Comparison of ENCODE assay signal across 9 cellular contexts in the genomic region with DNA sequence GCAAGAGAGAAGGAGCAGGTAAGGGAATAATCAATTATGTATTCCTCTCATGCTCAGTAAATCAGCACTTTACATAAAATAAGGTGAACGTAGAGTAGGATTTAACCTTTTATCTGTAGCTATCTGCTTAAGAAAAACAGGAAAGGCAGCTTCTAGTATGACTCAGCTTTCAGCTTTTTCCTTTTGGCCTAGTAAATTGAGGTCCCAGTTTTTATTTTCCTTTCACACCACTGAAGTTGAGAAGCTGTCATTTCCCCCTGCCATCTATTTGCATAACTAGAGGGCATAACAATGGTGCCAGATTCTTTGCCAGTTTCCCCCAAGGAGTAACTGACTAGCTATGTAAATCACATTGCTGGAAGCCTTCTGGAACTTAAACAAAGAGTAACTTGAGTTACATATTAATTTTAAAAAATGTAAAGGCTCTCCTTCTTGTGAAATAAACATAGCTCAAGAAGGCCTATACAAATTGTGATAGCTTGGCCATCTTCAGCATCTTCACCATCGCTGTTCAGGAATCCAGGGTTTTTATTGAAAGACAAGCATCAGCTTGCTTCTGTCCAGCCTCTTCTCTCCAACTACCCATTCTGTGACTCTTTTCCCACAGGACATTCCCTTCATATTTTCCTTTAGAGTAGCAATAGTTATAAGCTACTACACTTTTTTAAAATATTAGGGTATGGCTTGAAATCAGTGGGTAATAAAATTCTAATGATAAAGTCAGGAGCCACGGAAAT.
A peak's percentile ranks its signal among the peaks of the same experiment; 100 is the strongest.
DNase-seq lines count a peak whose midpoint lies in the region; ATAC-seq, FAIRE-seq and TF ChIP-seq lines count a peak whose summit lies in the region.
"Had no signal": no experiment of that assay in that cellular context is flagged by ENCODE, and none has a peak within 500 bp of the region (broad histone marks: within the 10 kb centered on the region; RNA-seq: fewer than 3 reads in every experiment).

No MANE protein-coding gene starts in this region.

- POLR2A ChIA-PET in K562 (lab: Yijun Ruan, JAX) = no interaction called here

- no peak for TF ChIP-seq CTCF in K562 (IDR thresholded peaks at IDR 0.05 in 2 of 3, conservative IDR thresholded peaks at IDR 0.05 in 1 of 3; ENCODE audit: insufficient read depth in 2 of 3, low read depth in 1 of 3, low read length in 3 of 3)

- H3K4me1 ChIP-seq in K562 (replicated peaks in 1 of 2; ENCODE audit: control insufficient read depth in 2 of 2, insufficient read depth in 2 of 2, low read length in 2 of 2) = no peaks in the 10 kb centered on the region
- H3K4me1 ChIP-seq in mesodermal cell (ENCODE audit: control insufficient read depth, insufficient read depth, low read length, poor library complexity, severe bottlenecking) = peaks cover 15% of the 10 kb centered on the region

- H3K4me2 ChIP-seq in K562 (ENCODE audit: insufficient read depth, low read length) = no peak overlapping the region

- no peak for TF ChIP-seq RAD21 in K562 (CRISPR knock-in tag; conservative IDR thresholded peaks at IDR 0.05 in 1 of 2, IDR thresholded peaks at IDR 0.05 in 1 of 2)

- H3K36me3 ChIP-seq in K562 (ENCODE audit: control insufficient read depth, insufficient read depth, low read length) = no peaks in the 10 kb centered on the region
- H3K36me3 ChIP-seq in mesodermal cell (ENCODE audit: control insufficient read depth, insufficient read depth, low read length) = no peaks in the 10 kb centered on the region

- H3K4me1 Mint-ChIP-seq in T-helper 17 cell = peaks cover 3% of the 10 kb centered on the region

- H3K9me3 ChIP-seq in K562 (replicated peaks; ENCODE audit: control insufficient read depth, insufficient read depth, low read depth, low read length) (no peaks in the 10 kb centered on the region), mesodermal cell (ENCODE audit: control insufficient read depth, low read length) (no peaks in the 10 kb centered on the region), T-helper 17 cell (ENCODE audit: control insufficient read depth, low read length, poor library complexity, severe bottlenecking) (no peaks in the 10 kb centered on the region)

- no peaks in the 10 kb centered on the region for H4K20me1 ChIP-seq in K562 (replicated peaks; ENCODE audit: control insufficient read depth, insufficient read depth, low read length)

- H3K9ac ChIP-seq in K562 (ENCODE audit: insufficient read depth in 1 of 2, low read depth in 2 of 2, low read length in 2 of 2) = no peak overlapping the region

- DNase-seq in K562 (ENCODE audit: extremely low read depth in 1 of 4, low spot score in 3 of 4) (peak in 1 of 4 experiments; percentile 7), substantia nigra (lab: John Stamatoyannopoulos, UW) (no peak), T-helper 17 cell (no peak), kidney glomerular epithelial cell (lab: John Stamatoyannopoulos, UW) (no peak), NCI-H128 (lab: John Stamatoyannopoulos, UW; ENCODE audit: unreplicated experiment) (no peak)
- DNase-seq: activated CD4-positive, CD25-positive, alpha-beta regulatory T cell had no signal

- in situ Hi-C loops in K562 (cut with MboI) = loop anchor here (25.0 kb wide), 1 partner anchor 287 kb away; no protein-coding TSS in a partner anchor

- no peak for FAIRE-seq in K562 (lab: Jason Lieb, UNC)

- no peak for TF ChIP-seq EP300 in K562 (IDR thresholded peaks at IDR 0.05; ENCODE audit: low read length)

- CTCF ChIA-PET in K562 (lab: Yijun Ruan, JAX; ENCODE audit: low intra/inter-chr PET ratio) = no interaction called here

- H3K4me3 ChIP-seq in K562 (no peak overlapping the region), mesodermal cell (ENCODE audit: extremely low read depth, insufficient read depth, low read length, poor library complexity, severe bottlenecking) (no peak overlapping the region)

- no peak overlapping the region for H3K4me3 Mint-ChIP-seq in T-helper 17 cell

- BruUV-seq in K562 (replicated peaks; lab: Mats Ljungman, UMichigan) = no TSS peak

- intact Hi-C loops in K562 (cut with micrococcal nuclease) = no loop called here

- H3K9me1 ChIP-seq in K562 (ENCODE audit: control insufficient read depth, insufficient read depth, low read length) = no peaks in the 10 kb centered on the region

- WGBS in K562 (ENCODE audit: insufficient coverage, low coverage, missing lambda C conversion rate) = 10% methylated on average over 3 of the region's 3 CpGs
- 55 to 69% methylated on average over 2 of the region's 3 CpGs for WGBS in mesodermal cell (ENCODE audit: insufficient coverage in 2 of 2), 2 experiments

- no peak overlapping the region for H3K27ac Mint-ChIP-seq in T-helper 17 cell

- no peaks in the 10 kb centered on the region for H3K36me3 Mint-ChIP-seq in T-helper 17 cell (ENCODE audit: low read depth)

- H3K79me2 ChIP-seq in K562 (ENCODE audit: control insufficient read depth, insufficient read depth, low read length) = no peaks in the 10 kb centered on the region

- no peak for TF ChIP-seq POLR2A in K562 (conservative IDR thresholded peaks at IDR 0.05)

- no peak overlapping the region for H3K27ac ChIP-seq in K562 (ENCODE audit: extremely low read depth, low read depth, low read length)
- H3K27ac ChIP-seq in mesodermal cell (ENCODE audit: low read depth, low read length, severe bottlenecking) = peak overlapping the region; percentile 78
- H3K27ac ChIP-seq in substantia nigra (ENCODE audit: low read depth, low read length, poor library complexity, severe bottlenecking) = no peak overlapping the region

- H3K27me3 Mint-ChIP-seq in T-helper 17 cell = peaks cover 4% of the 10 kb centered on the region

- no peaks in the 10 kb centered on the region for H3K27me3 ChIP-seq in K562 (ENCODE audit: control insufficient read depth in 2 of 2, insufficient read depth in 2 of 2, low read length in 2 of 2)

- no peak overlapping the region for H2AFZ ChIP-seq in K562 (ENCODE audit: low read depth, low read length)

- ATAC-seq in GM18520 (IDR thresholded peaks at IDR 0.05; ENCODE audit: unreplicated experiment) (peak; percentile 71), HG03342 (IDR thresholded peaks at IDR 0.05; ENCODE audit: unreplicated experiment) (peak; percentile 53), K562 (no peak), T-helper 17 cell (no peak)

TF ChIP-seq in K562, 482 proteins besides CTCF, POLR2A, EP300 and RAD21:
- TF ChIP-seq, protein P1, sequence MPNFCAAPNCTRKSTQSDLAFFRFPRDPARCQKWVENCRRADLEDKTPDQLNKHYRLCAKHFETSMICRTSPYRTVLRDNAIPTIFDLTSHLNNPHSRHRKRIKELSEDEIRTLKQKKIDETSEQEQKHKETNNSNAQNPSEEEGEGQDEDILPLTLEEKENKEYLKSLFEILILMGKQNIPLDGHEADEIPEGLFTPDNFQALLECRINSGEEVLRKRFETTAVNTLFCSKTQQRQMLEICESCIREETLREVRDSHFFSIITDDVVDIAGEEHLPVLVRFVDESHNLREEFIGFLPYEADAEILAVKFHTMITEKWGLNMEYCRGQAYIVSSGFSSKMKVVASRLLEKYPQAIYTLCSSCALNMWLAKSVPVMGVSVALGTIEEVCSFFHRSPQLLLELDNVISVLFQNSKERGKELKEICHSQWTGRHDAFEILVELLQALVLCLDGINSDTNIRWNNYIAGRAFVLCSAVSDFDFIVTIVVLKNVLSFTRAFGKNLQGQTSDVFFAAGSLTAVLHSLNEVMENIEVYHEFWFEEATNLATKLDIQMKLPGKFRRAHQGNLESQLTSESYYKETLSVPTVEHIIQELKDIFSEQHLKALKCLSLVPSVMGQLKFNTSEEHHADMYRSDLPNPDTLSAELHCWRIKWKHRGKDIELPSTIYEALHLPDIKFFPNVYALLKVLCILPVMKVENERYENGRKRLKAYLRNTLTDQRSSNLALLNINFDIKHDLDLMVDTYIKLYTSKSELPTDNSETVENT (CRISPR knock-in tag; IDR thresholded peaks at IDR 0.05) = no peak
- TF ChIP-seq NFE2 (IDR thresholded peaks at IDR 0.05; ENCODE audit: low read depth) = 0 out of 2 replicates have a peak, but pooled peaks have one; percentile 28
- 0 out of 2 replicates have a peak, but pooled peaks have one; percentile 6 for TF ChIP-seq MAFG (tag; conservative IDR thresholded peaks at IDR 0.05)

Comparison
In these comparisons a context has a peak if more than half of its experiments do, and no peak if none do; other contexts are left out.
1. ATAC-seq: peak in GM18520 (single experiment) and HG03342 (single experiment); none in K562 (single experiment) and T-helper 17 cell (single experiment).